In genomic region chr7:300546-301290, GRCh38 we compare ENCODE assay signal across 1 cellular context.
TF ChIP-seq lines count a peak whose summit lies in the region.

No MANE protein-coding gene starts in this region.

TF ChIP-seq in K562, 482 proteins besides CTCF, POLR2A, EP300 and RAD21 (continued from another document):
- TF ChIP-seq CREB3 (tag; conservative IDR thresholded peaks at IDR 0.05; ENCODE audit: low read depth) (no peak), CHD7 (IDR thresholded peaks at IDR 0.05; ENCODE audit: low read depth, low read length) (no peak), HNRNPLL (IDR thresholded peaks at IDR 0.05; ENCODE audit: low read depth, low read length, poor library complexity, severe bottlenecking) (no peak), PHF20 (IDR thresholded peaks at IDR 0.05; ENCODE audit: partially characterized antibody) (no peak), KDM1A (IDR thresholded peaks at IDR 0.05) (peak in 1 of 2 experiments; percentile 26; a peak in 1 of 4 replicates), FOSL1 (tag; conservative IDR thresholded peaks at IDR 0.05) (no peak), NFYB (IDR thresholded peaks at IDR 0.05; ENCODE audit: extremely low read depth, insufficient read length) (no peak), ETV5 (CRISPR knock-in tag; IDR thresholded peaks at IDR 0.05; ENCODE audit: low read depth) (no peak), MAX (CRISPR knock-in tag; IDR thresholded peaks at IDR 0.05) (0 out of 2 replicates have a peak, but pooled peaks have one; percentile 23), USF1 (CRISPR knock-in tag; IDR thresholded peaks at IDR 0.05) (no peak)
